In the genomic region with DNA sequence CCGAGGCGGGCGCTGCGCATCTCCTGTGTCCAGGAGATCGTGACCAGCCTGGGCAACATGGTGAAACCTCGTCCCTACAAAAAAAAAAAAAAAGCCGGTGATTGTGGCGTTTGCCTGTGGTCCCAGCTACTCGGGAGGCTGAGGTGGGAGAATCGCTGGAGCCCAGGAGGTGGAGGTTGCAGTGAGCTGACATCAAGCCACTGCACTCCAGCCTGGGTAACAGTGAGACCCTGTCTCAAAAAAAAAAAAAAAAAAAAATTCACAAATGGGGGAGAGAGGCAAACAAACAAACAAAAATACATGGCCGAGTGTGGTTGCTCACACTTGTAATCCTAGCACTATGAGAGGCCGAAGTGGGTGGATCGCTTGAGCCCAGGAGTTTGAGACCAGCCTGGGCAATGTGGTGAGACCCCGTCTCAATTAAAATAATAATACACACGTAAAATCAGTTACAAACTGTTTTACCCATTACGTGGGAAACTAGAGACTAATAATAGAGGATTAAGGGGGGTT, we compare ENCODE assay signal across 8 cellular contexts. TPM values are rescaled to one million over a fixed set of nuclear protein-coding genes. Genes with fewer than 3 reads are reported as not detected.
DNase-seq lines count a peak whose midpoint lies in the region; ATAC-seq, FAIRE-seq and TF ChIP-seq lines count a peak whose summit lies in the region.

No MANE protein-coding gene starts in this region.

- H3K4me3 ChIP-seq in K562, result peak overlapping the region; percentile 72
- H3K4me3 ChIP-seq in urinary bladder (ENCODE audit: low read depth, low read length), result peak overlapping the region; percentile 87

- no TSS peak for BruUV-seq in K562 (replicated peaks; lab: Mats Ljungman, UMichigan)

- H3K4me3 Mint-ChIP-seq in activated naive CD4-positive, alpha-beta T cell treated with anti-CD3 and anti-CD28 coated beads, Interleukin-2, amount 50 U/mL, for 24 hours, result peak overlapping the region; percentile 92
- peak overlapping the region; percentile 99 for H3K4me3 Mint-ChIP-seq in memory B cell

- peak overlapping the region; percentile 92 for H3K27ac ChIP-seq in K562 (ENCODE audit: extremely low read depth, low read depth, low read length)
- peak overlapping the region; percentile 95 for H3K27ac ChIP-seq in urinary bladder (ENCODE audit: low read depth)

- peak overlapping the region; percentile 95 for H3K27ac Mint-ChIP-seq in activated naive CD4-positive, alpha-beta T cell treated with anti-CD3 and anti-CD28 coated beads, Interleukin-2, amount 50 U/mL, for 24 hours
- peak overlapping the region; percentile 93 for H3K27ac Mint-ChIP-seq in memory B cell

- H3K36me3 ChIP-seq in K562 (ENCODE audit: control insufficient read depth, insufficient read depth, low read length), result peaks cover 23% of the 10 kb centered on the region
- H3K36me3 ChIP-seq in urinary bladder (ENCODE audit: insufficient read depth), result no peaks in the 10 kb centered on the region

- no peak for TF ChIP-seq EP300 in K562 (IDR thresholded peaks at IDR 0.05; ENCODE audit: low read length)

- no peak for DNase-seq in activated naive CD4-positive, alpha-beta T cell treated with anti-CD3 and anti-CD28 coated beads, Interleukin-2, amount 50 U/mL, for 16 hours
- DNase-seq in K562 (ENCODE audit: extremely low read depth in 1 of 4, low spot score in 3 of 4), result peak in 1 of 4 experiments; percentile 34
- DNase-seq in memory B cell (ENCODE audit: low spot score in 2 of 2), result no peak
- DNase-seq in iPS-NIHi11 (ENCODE audit: low spot score), result no peak

- no peaks in the 10 kb centered on the region for H3K27me3 Mint-ChIP-seq in activated naive CD4-positive, alpha-beta T cell treated with anti-CD3 and anti-CD28 coated beads, Interleukin-2, amount 50 U/mL, for 24 hours
- no peaks in the 10 kb centered on the region for H3K27me3 Mint-ChIP-seq in memory B cell

- 8% methylated on average over 14 of the region's 16 CpGs for WGBS in K562 (ENCODE audit: insufficient coverage, low coverage, missing lambda C conversion rate)
- WGBS in urinary bladder, result 16% methylated on average over 16 of the region's 16 CpGs

- H3K9me3 Mint-ChIP-seq in activated naive CD4-positive, alpha-beta T cell treated with anti-CD3 and anti-CD28 coated beads, Interleukin-2, amount 50 U/mL, for 24 hours, result no peaks in the 10 kb centered on the region
- H3K9me3 Mint-ChIP-seq in memory B cell, result peaks cover 4% of the 10 kb centered on the region

- peak overlapping the region; percentile 92 for H2AFZ ChIP-seq in K562 (ENCODE audit: low read depth, low read length)

- POLR2A ChIA-PET in K562 (lab: Yijun Ruan, JAX), result interaction anchor here (0.6 to 5.4 kb wide), 8 partner anchors 9 to 1874 kb away, joined by 3 to 23 read pairs (median 7); a partner anchor contains a TSS

- TF ChIP-seq POLR2A in K562 (conservative IDR thresholded peaks at IDR 0.05), result no peak

- CTCF ChIA-PET in K562 (lab: Yijun Ruan, JAX; ENCODE audit: low intra/inter-chr PET ratio), result no interaction called here

- peaks cover 4% of the 10 kb centered on the region for H3K36me3 Mint-ChIP-seq in activated naive CD4-positive, alpha-beta T cell treated with anti-CD3 and anti-CD28 coated beads, Interleukin-2, amount 50 U/mL, for 24 hours
- H3K36me3 Mint-ChIP-seq in memory B cell, result peaks cover 9% of the 10 kb centered on the region

- no peak for FAIRE-seq in K562 (lab: Jason Lieb, UNC)

- in situ Hi-C loops in K562 (cut with MboI), result no loop called here

- H3K9me1 ChIP-seq in K562 (ENCODE audit: control insufficient read depth, insufficient read depth, low read length), result no peaks in the 10 kb centered on the region

- no peak for TF ChIP-seq RAD21 in K562 (CRISPR knock-in tag; conservative IDR thresholded peaks at IDR 0.05 in 1 of 2, IDR thresholded peaks at IDR 0.05 in 1 of 2)

- peaks cover 50% of the 10 kb centered on the region for H3K79me2 ChIP-seq in K562 (ENCODE audit: control insufficient read depth, insufficient read depth, low read length)

- no peaks in the 10 kb centered on the region for H3K27me3 ChIP-seq in K562 (ENCODE audit: control insufficient read depth in 2 of 2, insufficient read depth in 2 of 2, low read length in 2 of 2)

- H3K4me1 ChIP-seq in K562 (replicated peaks in 1 of 2; ENCODE audit: control insufficient read depth in 2 of 2, insufficient read depth in 2 of 2, low read length in 2 of 2), result peaks cover 17 to 30% of the 10 kb centered on the region in 2 experiments
- no peaks in the 10 kb centered on the region for H3K4me1 ChIP-seq in urinary bladder (ENCODE audit: insufficient read depth)

- TF ChIP-seq CTCF in K562 (IDR thresholded peaks at IDR 0.05 in 2 of 3, conservative IDR thresholded peaks at IDR 0.05 in 1 of 3; ENCODE audit: insufficient read depth in 2 of 3, low read depth in 1 of 3, low read length in 3 of 3), result no peak

- peak; percentile 2 for ATAC-seq in K562
- no peak for ATAC-seq in memory B cell (ENCODE audit: low read depth)
- ATAC-seq in HG03175 (IDR thresholded peaks at IDR 0.05; ENCODE audit: unreplicated experiment), result no peak
- ATAC-seq in HG02610 (IDR thresholded peaks at IDR 0.05; ENCODE audit: unreplicated experiment), result no peak

- peaks cover 43% of the 10 kb centered on the region for H3K4me1 Mint-ChIP-seq in activated naive CD4-positive, alpha-beta T cell treated with anti-CD3 and anti-CD28 coated beads, Interleukin-2, amount 50 U/mL, for 24 hours
- H3K4me1 Mint-ChIP-seq in memory B cell, result peaks cover 15% of the 10 kb centered on the region

- peak overlapping the region; percentile 89 for H3K4me2 ChIP-seq in K562 (ENCODE audit: insufficient read depth, low read length)

- peak overlapping the region; percentile 95 to 98 for H3K9ac ChIP-seq in K562 (ENCODE audit: insufficient read depth in 1 of 2, low read depth in 2 of 2, low read length in 2 of 2)

- no peaks in the 10 kb centered on the region for H4K20me1 ChIP-seq in K562 (replicated peaks; ENCODE audit: control insufficient read depth, insufficient read depth, low read length)

- intact Hi-C loops in K562 (cut with micrococcal nuclease), result loop anchor here (2.0 kb wide), 1 partner anchor 122 kb away; no protein-coding TSS in a partner anchor

- H3K9me3 ChIP-seq in K562 (replicated peaks; ENCODE audit: control insufficient read depth, insufficient read depth, low read depth, low read length), result no peaks in the 10 kb centered on the region

RNA-seq across cellular contexts. Expression of a gene that starts 0.8 kb away (rescaled TPM):
- 26.3 and 65.1 TPM in 2 replicates for total RNA-seq in K562 (2011; cell fraction: chromatin; rRNA removed; ENCODE audit: low replicate concordance)
- total RNA-seq in K562 (2011; cell fraction: nucleolus; rRNA removed), result 14.8 and 16.3 TPM in 2 replicates
- 28.2 and 42.8 TPM in 2 replicates for total RNA-seq in K562 (2011; cell fraction: nucleoplasm; rRNA removed)
- total RNA-seq in K562 (2014; rRNA removed), result 18.3 and 19.0 TPM in 2 replicates
- 33.3 and 41.3 TPM in 2 replicates for total RNA-seq in K562 (2014; rRNA removed; fragmentation: Illumina TruSeq; extraction: Trizol)
- total RNA-seq in K562 (2015; rRNA removed; fragmentation: Illumina TruSeq; extraction: Trizol), result 20.1 and 21.3 TPM in 2 replicates
- total RNA-seq in K562 (2021), result 24.5 and 28.2 TPM in 2 replicates
- 35.0 and 46.9 TPM in 2 replicates for polyA plus RNA-seq in K562 (2011; rRNA removed)
- 9.9 and 17.6 TPM in 2 replicates for polyA plus RNA-seq in K562 (2011; cell fraction: cytosol; rRNA removed)
- polyA plus RNA-seq in K562 (2011; cell fraction: nucleus; rRNA removed), result 11.3 and 14.2 TPM in 2 replicates
- 20.2 and 29.8 TPM in 2 replicates for polyA plus RNA-seq in K562 (2012)
- 22.8 and 26.8 TPM in 2 replicates for polyA plus RNA-seq in K562 (2014; fragmentation: Illumina TruSeq; extraction: Trizol)
- 10 to 100 TPM; 68.1 to 79.9 TPM for polyA plus RNA-seq in K562 (2014; fragmentation: Nextera tagmentation; extraction: Ambion mirVana)
- 25.0 and 25.2 TPM in 2 replicates for polyA plus RNA-seq in K562 (2014; rRNA removed)
- 34.8 and 38.7 TPM in 2 replicates for polyA minus RNA-seq in K562 (2011; rRNA and poly(A)+ RNA removed)
- polyA minus RNA-seq in K562 (2011; cell fraction: cytosol; rRNA and poly(A)+ RNA removed), result 7.4 and 12.8 TPM in 2 replicates
- polyA minus RNA-seq in K562 (2011; cell fraction: nucleus; rRNA and poly(A)+ RNA removed), result 9.4 and 18.4 TPM in 2 replicates
- 18.8 TPM for total RNA-seq in urinary bladder
- polyA plus RNA-seq in urinary bladder, result 13.1 TPM

RNA-seq across cellular contexts. Expression of a gene that starts 0.9 kb away (rescaled TPM):
- total RNA-seq in K562 (2011; cell fraction: chromatin; rRNA removed; ENCODE audit: low replicate concordance), result 68.3 and 152 TPM in 2 replicates
- 51.7 and 54.7 TPM in 2 replicates for total RNA-seq in K562 (2011; cell fraction: nucleolus; rRNA removed)
- total RNA-seq in K562 (2011; cell fraction: nucleoplasm; rRNA removed), result 109 and 198 TPM in 2 replicates
- total RNA-seq in K562 (2014; rRNA removed) (52.7 and 56.0 TPM in 2 replicates), K562 (2014; rRNA removed; fragmentation: Illumina TruSeq; extraction: Trizol) (54.8 and 58.5 TPM in 2 replicates), K562 (2015; rRNA removed; fragmentation: Illumina TruSeq; extraction: Trizol) (51.9 and 53.5 TPM in 2 replicates), K562 (2021) (59.1 and 65.4 TPM in 2 replicates), urinary bladder (69.2 TPM)
- polyA plus RNA-seq in K562 (2011; rRNA removed) (52.3 and 79.7 TPM in 2 replicates), K562 (2014; fragmentation: Illumina TruSeq; extraction: Trizol) (57.7 and 63.6 TPM in 2 replicates), K562 (2014; fragmentation: Nextera tagmentation; extraction: Ambion mirVana) (100 to 1,000 TPM in 1 of 2 experiments, 10 to 100 TPM in 1; 85.9 to 105 TPM), K562 (2014; rRNA removed) (74.0 and 108 TPM in 2 replicates), urinary bladder (30.8 TPM)
- polyA plus RNA-seq in K562 (2011; cell fraction: cytosol; rRNA removed), result 41.6 and 68.1 TPM in 2 replicates
- 28.7 and 32.7 TPM in 2 replicates for polyA plus RNA-seq in K562 (2011; cell fraction: nucleus; rRNA removed)
- polyA plus RNA-seq in K562 (2012), result 42.5 and 47.5 TPM in 2 replicates
- polyA minus RNA-seq in K562 (2011; rRNA and poly(A)+ RNA removed), result 41.2 and 43.1 TPM in 2 replicates
- 23.0 and 28.3 TPM in 2 replicates for polyA minus RNA-seq in K562 (2011; cell fraction: cytosol; rRNA and poly(A)+ RNA removed)
- polyA minus RNA-seq in K562 (2011; cell fraction: nucleus; rRNA and poly(A)+ RNA removed), result 43.8 and 74.5 TPM in 2 replicates

RNA-seq across cellular contexts. Expression of a gene that starts 55.0 kb away (rescaled TPM):
- not detected in 2 replicates for total RNA-seq in K562 (2011; cell fraction: chromatin; rRNA removed; ENCODE audit: low replicate concordance)
- total RNA-seq in K562 (2011; cell fraction: nucleolus; rRNA removed), result not detected in 2 replicates
- not detected in 2 replicates for total RNA-seq in K562 (2011; cell fraction: nucleoplasm; rRNA removed)
- not detected in 2 replicates for total RNA-seq in K562 (2014; rRNA removed)
- not detected in 2 replicates for total RNA-seq in K562 (2014; rRNA removed; fragmentation: Illumina TruSeq; extraction: Trizol)
- total RNA-seq in K562 (2015; rRNA removed; fragmentation: Illumina TruSeq; extraction: Trizol), result not detected in 2 replicates
- not detected in 2 replicates for total RNA-seq in K562 (2021)
- polyA plus RNA-seq in K562 (2011; rRNA removed), result 0.18 TPM in 1 of 2 replicates, not detected in the other
- polyA plus RNA-seq in K562 (2011; cell fraction: cytosol; rRNA removed), result not detected in 2 replicates
- not detected in 2 replicates for polyA plus RNA-seq in K562 (2011; cell fraction: nucleus; rRNA removed)
- not detected in 2 replicates for polyA plus RNA-seq in K562 (2012)
- not detected in 2 replicates for polyA plus RNA-seq in K562 (2014; fragmentation: Illumina TruSeq; extraction: Trizol)
- not detected for polyA plus RNA-seq in K562 (2014; fragmentation: Nextera tagmentation; extraction: Ambion mirVana)
- polyA plus RNA-seq in K562 (2014; rRNA removed), result not detected in 2 replicates
- not detected in 2 replicates for polyA minus RNA-seq in K562 (2011; rRNA and poly(A)+ RNA removed)
- polyA minus RNA-seq in K562 (2011; cell fraction: cytosol; rRNA and poly(A)+ RNA removed), result not detected in 2 replicates
- not detected in 2 replicates for polyA minus RNA-seq in K562 (2011; cell fraction: nucleus; rRNA and poly(A)+ RNA removed)
- total RNA-seq in urinary bladder, result not detected
- not detected for polyA plus RNA-seq in urinary bladder
